In the genomic region with DNA sequence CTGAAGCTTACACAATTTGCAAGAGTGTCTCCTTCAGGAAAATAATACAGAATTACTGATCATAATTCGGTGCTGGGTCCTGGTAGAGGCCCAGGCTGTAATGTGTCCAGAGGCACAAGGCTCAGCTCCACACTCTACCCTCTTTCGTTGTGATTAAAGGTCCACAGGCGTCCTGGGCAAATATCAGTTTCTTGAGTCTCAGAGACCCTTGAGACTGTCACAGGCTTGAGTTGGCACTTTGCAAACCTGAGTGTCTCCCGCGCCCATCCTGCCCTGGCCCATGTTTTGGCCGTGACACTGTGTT, we compare ENCODE assay signal across 11 cellular contexts. TPM values are rescaled to one million over a fixed set of nuclear protein-coding genes. Genes with fewer than 3 reads are reported as not detected.
DNase-seq lines count a peak whose midpoint lies in the region; ATAC-seq, FAIRE-seq and TF ChIP-seq lines count a peak whose summit lies in the region.
"Had no signal": no experiment of that assay in that cellular context is flagged by ENCODE, and none has a peak within 500 bp of the region (broad histone marks: within the 10 kb centered on the region; RNA-seq: fewer than 3 reads in every experiment).

No MANE protein-coding gene starts in this region.

- H2BK120ac ChIP-seq in mesenchymal stem cell (ENCODE audit: low read depth, low read length), result no peak overlapping the region

- peak overlapping the region; percentile 40 for H2AK5ac ChIP-seq in mesenchymal stem cell (ENCODE audit: low read length, severe bottlenecking)

- H3K9ac ChIP-seq in astrocyte (ENCODE audit: low read length) (peak overlapping the region; percentile 90), mesenchymal stem cell (ENCODE audit: low read length) (peak overlapping the region; percentile 77)

- H3K4me2 ChIP-seq in astrocyte (ENCODE audit: low read length) (peak overlapping the region; percentile 81), mesenchymal stem cell (ENCODE audit: low read length, poor library complexity, severe bottlenecking) (peak overlapping the region; percentile 36)

- H2AFZ ChIP-seq in astrocyte (ENCODE audit: low read depth, low read length) (peak overlapping the region; percentile 12), mesenchymal stem cell (ENCODE audit: low read depth, low read length) (no peak overlapping the region)

- FAIRE-seq in astrocyte (lab: Jason Lieb, UNC), result no peak

- H3K4me3 Mint-ChIP-seq in astrocyte (ENCODE audit: unreplicated experiment), result peak overlapping the region; percentile 68
- H3K4me3 Mint-ChIP-seq: activated CD4-positive, alpha-beta memory T cell treated with anti-CD3 and anti-CD28 coated beads, Interleukin-2, amount 10 ng/mL, durations not matched to agents 7 days and 5 days had no signal

- no peak overlapping the region for H4K91ac ChIP-seq in mesenchymal stem cell (ENCODE audit: low read length)

- peak in 1 of 2 donors; percentile 96 for DNase-seq in cardiac muscle cell (ENCODE audit: low read depth in 1 of 2, low spot score in 1 of 2)
- DNase-seq in cardiac septum (ENCODE audit: low spot score), result no peak
- DNase-seq in astrocyte (ENCODE audit: low read depth), result no peak
- DNase-seq in mesenchymal stem cell, result no peak
- no peak for DNase-seq in upper lobe of left lung
- DNase-seq in NCI-H774 (lab: John Stamatoyannopoulos, UW), result no peak
- DNase-seq: activated CD4-positive, alpha-beta memory T cell treated with anti-CD3 and anti-CD28 coated beads, Interleukin-2, amount 10 ng/mL, durations not matched to agents 7 days and 5 days had no signal

- TF ChIP-seq CTCF in cardiac muscle cell (IDR thresholded peaks at IDR 0.05; ENCODE audit: low read depth, low read length) (no peak), astrocyte (IDR thresholded peaks at IDR 0.05; ENCODE audit: insufficient read depth, low read depth, low read length) (no peak), upper lobe of left lung (IDR thresholded peaks at IDR 0.05) (no peak)

- H3K4me3 ChIP-seq in cardiac muscle cell (no peak overlapping the region), astrocyte (ENCODE audit: insufficient read depth, low read depth, low read length) (peak overlapping the region; percentile 20), mesenchymal stem cell (ENCODE audit: insufficient read depth in 1 of 2, low read depth in 1 of 2, low read length in 2 of 2) (no peak overlapping the region), upper lobe of left lung (no peak overlapping the region)
- H3K4me3 ChIP-seq: adrenal gland, spleen had no signal

- H2BK15ac ChIP-seq in mesenchymal stem cell (ENCODE audit: low read depth, poor library complexity, severe bottlenecking), result no peak overlapping the region

- H3K4ac ChIP-seq in mesenchymal stem cell (ENCODE audit: low read depth in 1 of 2, low read length in 2 of 2), result peak overlapping the region in 1 of 2 experiments; percentile 40

- no peak overlapping the region for H3K14ac ChIP-seq in mesenchymal stem cell (ENCODE audit: low read length in 2 of 2)

- 43% methylated on average over 6 of the region's 6 CpGs for WGBS in mesenchymal stem cell
- 71 to 91% methylated on average over 3 to 6 of the region's 6 CpGs for WGBS in upper lobe of left lung, 2 donors

- peak overlapping the region in 1 of 2 experiments; percentile 29 for H2BK12ac ChIP-seq in mesenchymal stem cell (ENCODE audit: low read length in 2 of 2)

- no peaks in the 10 kb centered on the region for H3K79me1 ChIP-seq in mesenchymal stem cell (replicated peaks; ENCODE audit: low read length, poor library complexity, severe bottlenecking)

- H3K36me3 ChIP-seq in cardiac muscle cell (no peaks in the 10 kb centered on the region), astrocyte (ENCODE audit: insufficient read depth, low read length) (no peaks in the 10 kb centered on the region), mesenchymal stem cell (ENCODE audit: control insufficient read depth in 1 of 2, insufficient read depth in 2 of 2, low read depth in 1 of 2, low read length in 2 of 2) (peaks cover 0 to 5% of the 10 kb centered on the region in 2 experiments), upper lobe of left lung (no peaks in the 10 kb centered on the region)
- H3K36me3 ChIP-seq: adrenal gland, spleen had no signal

- H3K27me3 ChIP-seq in cardiac muscle cell (no peaks in the 10 kb centered on the region), astrocyte (ENCODE audit: insufficient read depth, low read length) (no peaks in the 10 kb centered on the region), mesenchymal stem cell (ENCODE audit: control insufficient read depth in 1 of 2, insufficient read depth in 1 of 2, low read length in 2 of 2) (no peaks in the 10 kb centered on the region), upper lobe of left lung (no peaks in the 10 kb centered on the region)
- H3K27me3 ChIP-seq: adrenal gland, spleen had no signal

- H3K4me1 Mint-ChIP-seq in astrocyte (ENCODE audit: low read depth, unreplicated experiment), result peaks cover 46% of the 10 kb centered on the region

- TF ChIP-seq POLR2A in upper lobe of left lung (IDR thresholded peaks at IDR 0.05), result no peak

- peak overlapping the region; percentile 95 for H2BK5ac ChIP-seq in mesenchymal stem cell (ENCODE audit: low read depth, low read length, poor library complexity, severe bottlenecking)

- H3K9me3 ChIP-seq in cardiac muscle cell (ENCODE audit: low read depth), result no peaks in the 10 kb centered on the region
- no peaks in the 10 kb centered on the region for H3K9me3 ChIP-seq in astrocyte (ENCODE audit: insufficient read depth, low read depth, low read length)
- H3K9me3 ChIP-seq in mesenchymal stem cell (ENCODE audit: control insufficient read depth, low read length), result no peaks in the 10 kb centered on the region
- no peaks in the 10 kb centered on the region for H3K9me3 ChIP-seq in upper lobe of left lung
- H3K9me3 ChIP-seq: adrenal gland, spleen had no signal

- no peak for TF ChIP-seq EP300 in upper lobe of left lung (IDR thresholded peaks at IDR 0.05)

- no peaks in the 10 kb centered on the region for H3K36me3 Mint-ChIP-seq in astrocyte (ENCODE audit: low read depth, unreplicated experiment)

- no peaks in the 10 kb centered on the region for H4K20me1 ChIP-seq in astrocyte (ENCODE audit: insufficient read depth, low read length)

- no peak overlapping the region for H4K8ac ChIP-seq in mesenchymal stem cell (ENCODE audit: low read length)

- H3K27ac Mint-ChIP-seq in astrocyte (ENCODE audit: unreplicated experiment), result peak overlapping the region; percentile 100
- H3K27ac Mint-ChIP-seq: activated CD4-positive, alpha-beta memory T cell treated with anti-CD3 and anti-CD28 coated beads, Interleukin-2, amount 10 ng/mL, durations not matched to agents 7 days and 5 days had no signal

- H3K23ac ChIP-seq in mesenchymal stem cell (ENCODE audit: low read length in 2 of 2), result no peak overlapping the region

- intact Hi-C loops in cardiac septum (cut with DNase I), result no loop called here

- H3K27me3 Mint-ChIP-seq in astrocyte (ENCODE audit: low read depth, unreplicated experiment), result peaks cover 5% of the 10 kb centered on the region

- peak overlapping the region; percentile 52 to 68 for H3K18ac ChIP-seq in mesenchymal stem cell (ENCODE audit: low read depth in 1 of 2, low read length in 2 of 2)

- H3K79me2 ChIP-seq in astrocyte (ENCODE audit: insufficient read depth, low read length), result no peaks in the 10 kb centered on the region

- H3K27ac ChIP-seq in cardiac muscle cell (peak overlapping the region; percentile 91), astrocyte (ENCODE audit: low read depth, low read length) (peak overlapping the region; percentile 100), mesenchymal stem cell (ENCODE audit: low read length, poor library complexity, severe bottlenecking) (peak overlapping the region; percentile 94), upper lobe of left lung (peak overlapping the region; percentile 1 to 64 (median 31))
- H3K27ac ChIP-seq: spleen had no signal

- H3K4me1 ChIP-seq in cardiac muscle cell (ENCODE audit: low read depth) (peaks cover 36% of the 10 kb centered on the region), astrocyte (ENCODE audit: insufficient read depth, low read length) (peaks cover 52% of the 10 kb centered on the region), mesenchymal stem cell (ENCODE audit: control insufficient read depth, insufficient read depth, low read depth, low read length) (peaks cover 45% of the 10 kb centered on the region), upper lobe of left lung (peaks cover 14 to 44% (median 32%) of the 10 kb centered on the region in 4 donors)

- no peaks in the 10 kb centered on the region for H3K9me3 Mint-ChIP-seq in astrocyte (ENCODE audit: unreplicated experiment)
- H3K9me3 Mint-ChIP-seq: activated CD4-positive, alpha-beta memory T cell treated with anti-CD3 and anti-CD28 coated beads, Interleukin-2, amount 10 ng/mL, durations not matched to agents 7 days and 5 days had no signal

- ATAC-seq in upper lobe of left lung (ENCODE audit: low FRiP score in 2 of 2) (peak in 1 of 2 donors; percentile 17), HG03095 (IDR thresholded peaks at IDR 0.05; ENCODE audit: unreplicated experiment) (no peak), GM19397 (IDR thresholded peaks at IDR 0.05; ENCODE audit: unreplicated experiment) (no peak)

RNA-seq across cellular contexts. Expression of a gene that starts 46.9 kb away (rescaled TPM):
- total RNA-seq in cardiac muscle cell (93.1 and 129 TPM in 2 replicates), cardiac septum (42.4 TPM), astrocyte (62.9 and 76.2 TPM in 2 replicates), upper lobe of left lung (10 to 100 TPM; 39.6 to 89.0 (median 61.5) TPM)
- polyA plus RNA-seq in cardiac muscle cell, result 60.1 and 80.8 TPM in 2 replicates
- polyA plus RNA-seq in mesenchymal stem cell (2013, experiment 1 of 2), result 9.6 TPM
- polyA plus RNA-seq in mesenchymal stem cell (2013, experiment 2 of 2), result 9.9 TPM

Comparison
In these comparisons a context has a peak if more than half of its experiments do, and no peak if none do; other contexts are left out.
1. H3K27ac ChIP-seq: peak in every context shown above with its lines; median percentile 100 in astrocyte; 94 in mesenchymal stem cell; 91 in cardiac muscle cell; 31 in upper lobe of left lung.